ENCODE assay signal across 36 cellular contexts in genomic region chr20:52832151-52832550, GRCh38.
"Had no signal": no experiment of that assay in that cellular context is flagged by ENCODE, and none has a peak within 500 bp of the region (broad histone marks: within the 10 kb centered on the region; RNA-seq: fewer than 3 reads in every experiment).

No MANE protein-coding gene starts in this region.

- DNase-seq: activated B cell treated with CpG ODN at 0.5 μM for 24 hours; activated CD4-positive, alpha-beta memory T cell treated with anti-CD3 and anti-CD28 coated beads for 36 hours; activated CD4-positive, alpha-beta T cell treated with anti-CD3 and anti-CD28 coated beads for 4 hours; activated CD4-positive, alpha-beta T cell treated with anti-CD3 and anti-CD28 coated beads, Interleukin-2, amount 10 ng/mL, durations not matched to agents 24 days and 14 days; activated CD4-positive, alpha-beta T cell treated with anti-CD3 and anti-CD28 coated beads, Interleukin-2, amount 50 U/mL, for 1 hour; activated CD4-positive, alpha-beta T cell treated with anti-CD3 and anti-CD28 coated beads, Interleukin-2, amount 50 U/mL, for 4 hours; activated CD4-positive, CD25-positive, alpha-beta regulatory T cell treated with anti-CD3 and anti-CD28 coated beads, Interleukin-2, amount 50 U/mL, for 72 hours; activated CD8-positive, alpha-beta memory T cell treated with anti-CD3 and anti-CD28 coated beads, Interleukin-2, amount 50 U/mL, for 4 hours; activated CD8-positive, alpha-beta T cell treated with anti-CD3 and anti-CD28 coated beads for 36 hours; activated effector memory CD4-positive, alpha-beta T cell treated with anti-CD3 and anti-CD28 coated beads, Interleukin-2, amount 50 U/mL, for 16 hours; activated gamma-delta T cell treated with Interleukin-2 at 50 U/mL for 16 hours; activated naive CD4-positive, alpha-beta T cell; activated naive CD4-positive, alpha-beta T cell treated with anti-CD3 and anti-CD28 coated beads for 36 hours; activated naive CD4-positive, alpha-beta T cell treated with anti-CD3 and anti-CD28 coated beads, Interleukin-2, amount 50 U/mL, for 16 hours; activated naive CD8-positive, alpha-beta T cell treated with anti-CD3 and anti-CD28 coated beads for 36 hours; activated T-cell treated with anti-CD3 and anti-CD28 coated beads for 4 hours; activated T-cell treated with anti-CD3 and anti-CD28 coated beads, Interleukin-2, amount 50 U/mL, for 1 hour; activated T-cell treated with anti-CD3 and anti-CD28 coated beads, Interleukin-2, amount 50 U/mL, for 4 hours; activated T-cell treated with anti-CD3 and anti-CD28 coated beads, Interleukin-2, amount 50 U/mL, for 72 hours; adrenal gland; amniotic stem cell; aorta; body of pancreas; brain microvascular endothelial cell; central memory CD4-positive, alpha-beta T cell; T-helper 2 cell; T-helper 9 cell had no signal

- ATAC-seq: activated CD8-positive, alpha-beta T cell treated with anti-CD3 and anti-CD28 coated beads for 36 hours; activated naive CD4-positive, alpha-beta T cell treated with anti-CD3 and anti-CD28 coated beads, Interleukin-2, amount 50 U/mL, for 72 hours; activated T-cell treated with anti-CD3 and anti-CD28 coated beads, Interleukin-2, amount 50 U/mL, for 4 hours; activated T-cell treated with anti-CD3 and anti-CD28 coated beads, Interleukin-2, amount 50 U/mL, for 72 hours; activated T-helper 17 cell treated with anti-CD3 and anti-CD28 coated beads, Interleukin-2, amount 50 U/mL, for 72 hours; body of pancreas had no signal

- H3K9me3 ChIP-seq: adrenal gland, body of pancreas had no signal

- H3K4me1 ChIP-seq: adrenal gland, body of pancreas, breast epithelium had no signal

- H3K4me3 ChIP-seq: adrenal gland, body of pancreas, breast epithelium had no signal

- FAIRE-seq: astrocyte, TTC549 had no signal

- H3K27ac ChIP-seq: adrenal gland, body of pancreas, brain microvascular endothelial cell, breast epithelium, VCaP had no signal

- H3K9me3 Mint-ChIP-seq: activated CD4-positive, alpha-beta T cell treated with anti-CD3 and anti-CD28 coated beads, Interleukin-2, amount 10 ng/mL, durations not matched to agents 24 days and 14 days; activated T-helper 1 cell treated with anti-CD3 and anti-CD28 coated beads, Interleukin-12 subunit alpha, Interleukin-12 subunit beta, Interleukin-2, Interleukin-4 antibody, amounts not matched to agents 30 ng/mL and 10 ng/mL and 1 ng/mL, durations not matched to agents 14 hours and 24 hours and 36 hours; T-helper 2 cell treated with Interferon-gamma antibody and Interleukin-4, amounts not matched to agents 5 μg/mL and 100 μg/mL, for 36 hours had no signal

- H3K27me3 ChIP-seq: adrenal gland, body of pancreas, brain microvascular endothelial cell, breast epithelium had no signal

- H3K27me3 Mint-ChIP-seq: activated naive CD8-positive, alpha-beta T cell treated with anti-CD3 and anti-CD28 coated beads for 36 hours had no signal

- H3K4me3 Mint-ChIP-seq: activated B cell treated with CpG ODN at 0.5 μM for 24 hours; activated CD4-positive, alpha-beta memory T cell treated with anti-CD3 and anti-CD28 coated beads for 36 hours; activated CD4-positive, alpha-beta T cell treated with anti-CD3 and anti-CD28 coated beads, Interleukin-2, amount 10 ng/mL, durations not matched to agents 24 days and 14 days; activated CD8-positive, alpha-beta T cell treated with anti-CD3 and anti-CD28 coated beads for 36 hours; activated naive CD4-positive, alpha-beta T cell treated with anti-CD3 and anti-CD28 coated beads for 36 hours; activated naive CD8-positive, alpha-beta T cell treated with anti-CD3 and anti-CD28 coated beads for 36 hours; activated T-cell treated with anti-CD3 and anti-CD28 coated beads, Interleukin-2, amount 50 U/mL, for 4 hours; activated T-cell treated with anti-CD3 and anti-CD28 coated beads, Interleukin-2, amount 50 U/mL, for 72 hours; activated T-helper 1 cell treated with anti-CD3 and anti-CD28 coated beads, Interleukin-12 subunit alpha, Interleukin-12 subunit beta, Interleukin-2, Interleukin-4 antibody, amounts not matched to agents 30 ng/mL and 10 ng/mL and 1 ng/mL, durations not matched to agents 14 hours and 24 hours and 36 hours; activated T-helper 17 cell treated with anti-CD3 and anti-CD28 coated beads, Interleukin-2, amount 50 U/mL, for 72 hours; T-helper 1 cell treated with Interleukin-12 subunit alpha and Interleukin-12 subunit beta and Interleukin-4 antibody, amounts not matched to agents 30 μg/mL and 1 μg/mL, for 36 hours; T-helper 2 cell treated with Interferon-gamma antibody and Interleukin-4, amounts not matched to agents 5 μg/mL and 100 μg/mL, for 36 hours had no signal

- H3K27ac Mint-ChIP-seq: activated B cell treated with CpG ODN at 0.5 μM for 24 hours; activated CD4-positive, alpha-beta memory T cell treated with anti-CD3 and anti-CD28 coated beads for 36 hours; activated CD4-positive, alpha-beta T cell treated with anti-CD3 and anti-CD28 coated beads, Interleukin-2, amount 10 ng/mL, durations not matched to agents 24 days and 14 days; activated CD8-positive, alpha-beta T cell treated with anti-CD3 and anti-CD28 coated beads for 36 hours; activated naive CD4-positive, alpha-beta T cell treated with anti-CD3 and anti-CD28 coated beads for 36 hours; activated naive CD4-positive, alpha-beta T cell treated with anti-CD3 and anti-CD28 coated beads, Interleukin-2, amount 50 U/mL, for 72 hours; activated naive CD8-positive, alpha-beta T cell treated with anti-CD3 and anti-CD28 coated beads for 36 hours; activated T-cell treated with anti-CD3 and anti-CD28 coated beads, Interleukin-2, amount 50 U/mL, for 72 hours; activated T-helper 1 cell treated with anti-CD3 and anti-CD28 coated beads, Interleukin-12 subunit alpha, Interleukin-12 subunit beta, Interleukin-2, Interleukin-4 antibody, amounts not matched to agents 30 ng/mL and 10 ng/mL and 1 ng/mL, durations not matched to agents 14 hours and 24 hours and 36 hours; activated T-helper 17 cell treated with anti-CD3 and anti-CD28 coated beads, Interleukin-2, amount 50 U/mL, for 72 hours; T-helper 1 cell treated with Interleukin-12 subunit alpha and Interleukin-12 subunit beta and Interleukin-4 antibody, amounts not matched to agents 30 μg/mL and 1 μg/mL, for 36 hours; T-helper 2 cell treated with Interferon-gamma antibody and Interleukin-4, amounts not matched to agents 5 μg/mL and 100 μg/mL, for 36 hours had no signal

- H3K36me3 ChIP-seq: adrenal gland, brain microvascular endothelial cell, breast epithelium had no signal

- H3K4me1 Mint-ChIP-seq: activated B cell treated with CpG ODN at 0.5 μM for 24 hours; activated CD4-positive, alpha-beta T cell treated with anti-CD3 and anti-CD28 coated beads, Interleukin-2, amount 10 ng/mL, durations not matched to agents 24 days and 14 days; activated naive CD8-positive, alpha-beta T cell treated with anti-CD3 and anti-CD28 coated beads for 36 hours; activated T-helper 17 cell treated with anti-CD3 and anti-CD28 coated beads, Interleukin-2, amount 50 U/mL, for 72 hours had no signal
